21 cellular contexts compared by ENCODE assay signal in the genomic region with DNA sequence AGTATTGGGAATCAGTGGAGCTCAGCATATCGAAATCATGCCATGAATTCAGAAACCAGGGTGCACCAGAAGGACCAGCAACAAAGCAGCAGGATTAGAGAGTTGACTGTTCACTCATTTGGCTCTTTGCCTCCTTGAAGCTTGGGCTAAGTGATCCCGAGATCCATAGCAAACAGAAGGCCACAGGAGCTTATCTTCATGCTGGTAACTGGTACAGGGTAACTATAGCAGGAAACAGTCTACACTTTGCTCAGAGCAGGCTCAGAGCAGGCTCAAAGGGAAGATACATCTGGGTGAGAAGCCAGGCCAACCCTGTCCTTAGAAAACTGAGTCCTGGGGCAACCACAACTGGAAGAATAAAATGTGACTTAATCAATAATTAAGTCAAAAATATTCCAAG.
DNase-seq lines count a peak whose midpoint lies in the region; FAIRE-seq and TF ChIP-seq lines count a peak whose summit lies in the region.
"Had no signal": no experiment of that assay in that cellular context is flagged by ENCODE, and none has a peak within 500 bp of the region (broad histone marks: within the 10 kb centered on the region; RNA-seq: fewer than 3 reads in every experiment).

No MANE protein-coding gene starts in this region.

- intact Hi-C loops in stomach (cut with DNase I; ENCODE audit: low total_unique reads) (no loop called here), left ventricle myocardium inferior (cut with micrococcal nuclease) (no loop called here)

- 78% methylated on average over 2 of the region's 2 CpGs; no CpG with 5 or more reads in 1 of the 2 experiments for WGBS in H1 (ENCODE audit: extremely low coverage in 1 of 2, insufficient coverage in 1 of 2, insufficient read length in 1 of 2, insufficient replicate concordance in 2 of 2, low coverage in 1 of 2, low lambda C conversion rate in 2 of 2, missing lambda C conversion rate in 1 of 2), 2 experiments
- WGBS in stomach, 5 donors, result 23 to 41% (median 29%) methylated on average over 2 of the region's 2 CpGs

- no peak overlapping the region for H3K4me2 ChIP-seq in H1 (ENCODE audit: insufficient read depth in 1 of 2, low read depth in 2 of 2, low read length in 2 of 2)
- H3K4me2 ChIP-seq: A549; BLaER1 treated with 17β-estradiol and CSF1 and Interleukin-3, amounts not matched to agents 10 nM and 100 nM had no signal

- H4K8ac ChIP-seq in H1 (ENCODE audit: extremely low read depth, insufficient read depth, low read length), result no peak overlapping the region

- H4K5ac ChIP-seq in H1 (ENCODE audit: insufficient read length, low read depth, low read length), result no peak overlapping the region

- TF ChIP-seq EP300 in H1 (IDR thresholded peaks at IDR 0.05; ENCODE audit: borderline replicate concordance in 1 of 2, low read depth in 2 of 2, low read length in 2 of 2) (no peak), stomach (IDR thresholded peaks at IDR 0.05) (no peak)

- H2AK5ac ChIP-seq in H1 (ENCODE audit: low read depth, low read length), result no peak overlapping the region

- no peak overlapping the region for H3K4ac ChIP-seq in H1 (replicated peaks; ENCODE audit: insufficient read length, low read depth, low read length)

- H2BK120ac ChIP-seq in H1 (replicated peaks; ENCODE audit: low read depth, low read length), result no peak overlapping the region

- H3K27me3 ChIP-seq in H1 (replicated peaks in 1 of 4; ENCODE audit: control insufficient read depth in 3 of 4, extremely low read depth in 1 of 4, insufficient read depth in 3 of 4, low read length in 3 of 4) (no peaks in the 10 kb centered on the region), stomach (peaks cover 0 to 5% (median 0%) of the 10 kb centered on the region in 3 donors), left ventricle myocardium inferior (ENCODE audit: low read depth) (peaks cover 36% of the 10 kb centered on the region)
- H3K27me3 ChIP-seq: BLaER1 treated with 17β-estradiol and CSF1 and Interleukin-3, amounts not matched to agents 10 nM and 100 nM had no signal

- POLR2A ChIA-PET in H1 (lab: Charles Lee; ENCODE audit: partially characterized antibody), result interaction anchor here (1.2 kb wide), 1 partner anchor 10 kb away, joined by 3 read pairs; no protein-coding TSS in a partner anchor

- H2BK12ac ChIP-seq in H1 (ENCODE audit: low read depth, low read length), result no peak overlapping the region

- H3K4me3 ChIP-seq in H1 (ENCODE audit: extremely low read depth in 1 of 4, insufficient read depth in 2 of 4, low read depth in 3 of 4, low read length in 4 of 4), result no peak overlapping the region
- H3K4me3 ChIP-seq in retinal pigment epithelial cell (ENCODE audit: low read length), result no peak overlapping the region
- no peak overlapping the region for H3K4me3 ChIP-seq in stomach
- H3K4me3 ChIP-seq in left ventricle myocardium inferior, result no peak overlapping the region
- H3K4me3 ChIP-seq: A549; BLaER1 treated with 17β-estradiol and CSF1 and Interleukin-3, amounts not matched to agents 10 nM and 100 nM had no signal

- no peak overlapping the region for H2BK5ac ChIP-seq in H1 (ENCODE audit: low read depth, low read length)

- no peak overlapping the region for H4K91ac ChIP-seq in H1 (replicated peaks; ENCODE audit: insufficient read length, low read length)

- no peak for DNase-seq in H1 (ENCODE audit: low read depth in 1 of 2, low spot score in 2 of 2)
- DNase-seq in mucosa of gallbladder (ENCODE audit: low spot score), result peak; percentile 41
- peak; percentile 17 for DNase-seq in retinal pigment epithelial cell (ENCODE audit: low read depth)
- peak; percentile 50 for DNase-seq in stomach
- DNase-seq in activated CD4-positive, alpha-beta T cell treated with anti-CD3 and anti-CD28 coated beads for 48 hours, result no peak
- DNase-seq in left ventricle myocardium inferior, result no peak
- DNase-seq in mesenteric fat pad (ENCODE audit: low spot score), result no peak
- DNase-seq: AML-193; Caco-2; Calu3; CD4-positive, alpha-beta T cell; CD8-positive, alpha-beta T cell; DMS79 treated with DMSO at 0.1 percent for 48 hours; GF-D8 had no signal

- no peak overlapping the region for H2AFZ ChIP-seq in H1 (ENCODE audit: low read length)

- H3K9me3 ChIP-seq in H1 (ENCODE audit: insufficient read depth in 2 of 2, low read depth in 1 of 2, low read length in 1 of 2) (no peaks in the 10 kb centered on the region), stomach (no peaks in the 10 kb centered on the region), left ventricle myocardium inferior (replicated peaks) (no peaks in the 10 kb centered on the region)
- H3K9me3 ChIP-seq: A549; BLaER1 treated with 17β-estradiol and CSF1 and Interleukin-3, amounts not matched to agents 10 nM and 100 nM; Caco-2 had no signal

- no peak overlapping the region for H2BK15ac ChIP-seq in H1 (ENCODE audit: low read length)

- no peaks in the 10 kb centered on the region for H3K23me2 ChIP-seq in H1 (ENCODE audit: low read depth, low read length)

- H3K9ac ChIP-seq in H1 (replicated peaks in 1 of 4; ENCODE audit: extremely low read depth in 1 of 4, low read depth in 3 of 4, low read length in 3 of 4), result no peak overlapping the region
- H3K9ac ChIP-seq: BLaER1 treated with 17β-estradiol and CSF1 and Interleukin-3, amounts not matched to agents 10 nM and 100 nM had no signal

- H3K4me1 ChIP-seq in H1 (replicated peaks in 1 of 4; ENCODE audit: control insufficient read depth in 3 of 4, insufficient read depth in 4 of 4, low read length in 3 of 4), result no peaks in the 10 kb centered on the region
- no peaks in the 10 kb centered on the region for H3K4me1 ChIP-seq in stomach
- no peaks in the 10 kb centered on the region for H3K4me1 ChIP-seq in left ventricle myocardium inferior
- H3K4me1 ChIP-seq: BLaER1 treated with 17β-estradiol and CSF1 and Interleukin-3, amounts not matched to agents 10 nM and 100 nM had no signal

- no peaks in the 10 kb centered on the region for H3K79me1 ChIP-seq in H1 (ENCODE audit: low read depth, low read length)

- no peak for TF ChIP-seq RAD21 in H1 (IDR thresholded peaks at IDR 0.05 in 1 of 2, conservative IDR thresholded peaks at IDR 0.05 in 1 of 2; ENCODE audit: low read depth in 2 of 2, low read length in 2 of 2)

- peak; percentile 80 for FAIRE-seq in H1 (lab: Jason Lieb, UNC)
- FAIRE-seq: D721Med, GM12891, GM19239 had no signal

- H3K79me2 ChIP-seq in H1 (ENCODE audit: control insufficient read depth in 1 of 2, insufficient read depth in 2 of 2, low read length in 2 of 2), result no peaks in the 10 kb centered on the region

- no peak overlapping the region for H3K23ac ChIP-seq in H1 (ENCODE audit: insufficient read length)

- TF ChIP-seq CTCF in H1 (IDR thresholded peaks at IDR 0.05; ENCODE audit: control extremely low read depth in 1 of 3, insufficient read depth in 1 of 3, low read depth in 1 of 3, low read length in 3 of 3) (no peak), retinal pigment epithelial cell (conservative IDR thresholded peaks at IDR 0.05; ENCODE audit: low read depth, low read length) (no peak), stomach (IDR thresholded peaks at IDR 0.05) (no peak), left ventricle myocardium inferior (IDR thresholded peaks at IDR 0.05; ENCODE audit: borderline replicate concordance) (no peak)

- H2BK20ac ChIP-seq in H1 (ENCODE audit: low read length), result no peak overlapping the region

- H3K36me3 ChIP-seq in H1 (ENCODE audit: control insufficient read depth in 2 of 4, insufficient read depth in 4 of 4, low read length in 3 of 4) (no peaks in the 10 kb centered on the region), stomach (no peaks in the 10 kb centered on the region), left ventricle myocardium inferior (no peaks in the 10 kb centered on the region)
- H3K36me3 ChIP-seq: BLaER1 treated with 17β-estradiol and CSF1 and Interleukin-3, amounts not matched to agents 10 nM and 100 nM had no signal

- H3K14ac ChIP-seq in H1 (ENCODE audit: insufficient read length), result no peak overlapping the region

- H4K20me1 ChIP-seq in H1 (replicated peaks in 1 of 2; ENCODE audit: control insufficient read depth in 1 of 2, insufficient read depth in 2 of 2, low read length in 2 of 2), result no peaks in the 10 kb centered on the region
- H4K20me1 ChIP-seq: BLaER1 treated with 17β-estradiol and CSF1 and Interleukin-3, amounts not matched to agents 10 nM and 100 nM had no signal

- H3K27ac ChIP-seq in H1 (ENCODE audit: low read depth, low read length), result no peak overlapping the region
- peak overlapping the region in 4 of 5 donors; percentile 8 to 58 (median 17) for H3K27ac ChIP-seq in stomach
- H3K27ac ChIP-seq in left ventricle myocardium inferior (replicated peaks), result no peak overlapping the region
- H3K27ac ChIP-seq: 22Rv1; BLaER1 treated with 17β-estradiol and CSF1 and Interleukin-3, amounts not matched to agents 10 nM and 100 nM; C4-2B had no signal

- no peak overlapping the region for H3K56ac ChIP-seq in H1 (replicated peaks; ENCODE audit: insufficient read length, low read depth, low read length)

- TF ChIP-seq POLR2A in H1 (IDR thresholded peaks at IDR 0.05; ENCODE audit: control extremely low read depth in 1 of 2, low read depth in 2 of 2, low read length in 2 of 2) (no peak), stomach (IDR thresholded peaks at IDR 0.05) (no peak)

- CTCF ChIA-PET in H1 (lab: Charles Lee; ENCODE audit: partially characterized antibody), result interaction anchor here (0.7 to 1.3 kb wide), 5 partner anchors 11 to 278 kb away, joined by 3 to 6 read pairs (median 3); no protein-coding TSS in a partner anchor

- H3K18ac ChIP-seq in H1 (ENCODE audit: extremely low read depth, low read length), result no peak overlapping the region

TF ChIP-seq in H1, 55 proteins besides CTCF, POLR2A, EP300 and RAD21:
- no peak for TF ChIP-seq SIX5 (IDR thresholded peaks at IDR 0.05; ENCODE audit: low read depth, low read length)
- TF ChIP-seq, protein P1, sequence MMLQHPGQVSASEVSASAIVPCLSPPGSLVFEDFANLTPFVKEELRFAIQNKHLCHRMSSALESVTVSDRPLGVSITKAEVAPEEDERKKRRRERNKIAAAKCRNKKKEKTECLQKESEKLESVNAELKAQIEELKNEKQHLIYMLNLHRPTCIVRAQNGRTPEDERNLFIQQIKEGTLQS (IDR thresholded peaks at IDR 0.05; ENCODE audit: insufficient read depth, low read depth, low read length), result no peak
TF ChIP-seq in H1: peak in this region for 0.

Comparison
In these comparisons a context has a peak if more than half of its experiments do, and no peak if none do; other contexts are left out.
1. DNase-seq: peak in mucosa of gallbladder (single experiment), retinal pigment epithelial cell (single experiment) and stomach (single experiment); none in H1 (0 of 2), activated CD4-positive, alpha-beta T cell treated with anti-CD3 and anti-CD28 coated beads for 48 hours (single experiment), left ventricle myocardium inferior (single experiment) and mesenteric fat pad (single experiment).
2. H3K27ac ChIP-seq: peak in stomach (4 of 5); none in H1 (single experiment) and left ventricle myocardium inferior (single experiment).